Comparison of ENCODE assay signal across 11 cellular contexts in the genomic region with DNA sequence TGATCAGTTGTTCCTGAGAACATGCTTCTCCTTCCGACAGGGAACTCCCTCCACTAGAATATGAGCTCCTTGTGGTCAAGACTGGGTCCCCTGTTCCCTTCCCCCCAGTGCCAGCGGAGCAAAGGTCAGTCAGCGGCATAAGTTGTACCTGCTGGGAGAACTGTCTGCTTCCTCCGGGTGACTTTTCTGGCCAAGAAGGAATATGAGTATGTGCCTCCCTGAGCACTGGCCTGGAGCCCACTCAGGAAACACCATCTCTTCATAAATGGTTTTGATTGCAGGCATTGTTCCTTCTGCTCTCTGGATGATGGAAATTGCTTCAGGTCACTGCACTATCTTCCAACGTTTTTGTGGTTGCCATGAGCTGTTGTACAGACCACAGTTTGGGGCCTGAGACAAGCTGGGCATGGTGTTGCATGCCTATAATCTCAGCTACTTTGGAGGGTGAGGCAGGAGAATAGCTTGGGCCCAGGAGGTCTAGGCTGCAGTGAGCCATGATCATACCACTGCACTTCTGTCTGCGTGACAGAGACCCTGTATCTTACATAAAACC. TPM values are rescaled to one million over a fixed set of nuclear protein-coding genes. Genes with fewer than 3 reads are reported as not detected.
DNase-seq lines count a peak whose midpoint lies in the region; ATAC-seq and TF ChIP-seq lines count a peak whose summit lies in the region.
"Had no signal": no experiment of that assay in that cellular context is flagged by ENCODE, and none has a peak within 500 bp of the region (broad histone marks: within the 10 kb centered on the region; RNA-seq: fewer than 3 reads in every experiment).

No MANE protein-coding gene starts in this region.

- H3K27ac ChIP-seq in DND-41 (ENCODE audit: low read length): no peak overlapping the region
- H3K27ac ChIP-seq in OCI-LY1 (ENCODE audit: low read depth, low read length, poor library complexity, severe bottlenecking): peak overlapping the region; percentile 36
- peak overlapping the region; percentile 96 for H3K27ac ChIP-seq in neutrophil

- H3K79me2 ChIP-seq in DND-41 (ENCODE audit: insufficient read depth, low read length) (peaks cover 64% of the 10 kb centered on the region), OCI-LY1 (ENCODE audit: insufficient read depth, low read length) (peaks cover 24% of the 10 kb centered on the region)

- H3K4me3 ChIP-seq in DND-41 (ENCODE audit: low read depth in 1 of 2, low read length in 2 of 2) (no peak overlapping the region), OCI-LY1 (ENCODE audit: low read depth, low read length, poor library complexity, severe bottlenecking) (no peak overlapping the region), neutrophil (ENCODE audit: low read depth in 1 of 2, low read length in 1 of 2) (no peak overlapping the region)

- no peak for DNase-seq in DND-41
- DNase-seq in dermis blood vessel endothelial cell: peak; percentile 63
- no peak for DNase-seq in RPMI8226
- DNase-seq in NCI-H526 treated with DMSO at 0.1 percent for 48 hours (lab: John Stamatoyannopoulos, UW): no peak
- DNase-seq: effector CD8-positive, alpha-beta T cell; left colon; OCI-M1 had no signal

- H4K20me1 ChIP-seq in DND-41 (ENCODE audit: insufficient read depth, low read length) (peaks cover 61% of the 10 kb centered on the region), OCI-LY1 (ENCODE audit: insufficient read depth, low read length) (no peaks in the 10 kb centered on the region)

- H3F3A ChIP-seq in OCI-LY1 (ENCODE audit: insufficient read depth, low read length): no peaks in the 10 kb centered on the region

- ATAC-seq in DND-41 (ENCODE audit: insufficient read depth, low read depth) (no peak), GM18520 (IDR thresholded peaks at IDR 0.05; ENCODE audit: unreplicated experiment) (no peak)
- ATAC-seq: left colon had no signal

- no peaks in the 10 kb centered on the region for H3K9me3 ChIP-seq in DND-41 (ENCODE audit: insufficient read depth, low read length, severe bottlenecking)
- H3K9me3 ChIP-seq in OCI-LY1 (ENCODE audit: low read length): no peaks in the 10 kb centered on the region
- no peaks in the 10 kb centered on the region for H3K9me3 ChIP-seq in neutrophil

- no peak for TF ChIP-seq CTCF in DND-41 (IDR thresholded peaks at IDR 0.05; ENCODE audit: borderline replicate concordance, extremely low read depth, low read length, poor library complexity, severe bottlenecking)
- TF ChIP-seq CTCF in OCI-LY1 (IDR thresholded peaks at IDR 0.05; ENCODE audit: low read length): no peak
- no peak for TF ChIP-seq CTCF in neutrophil (IDR thresholded peaks at IDR 0.05)

- H3K4me2 ChIP-seq in DND-41 (ENCODE audit: insufficient read depth, low read length) (peak overlapping the region; percentile 75; the same call in 1 of the 2 replicates), OCI-LY1 (ENCODE audit: low read length) (peak overlapping the region; percentile 22; the same call in 1 of the 2 replicates)

- peak overlapping the region; percentile 14; the same call in 1 of the 2 replicates for H3K9ac ChIP-seq in DND-41 (ENCODE audit: low read depth, low read length)
- H3K9ac ChIP-seq in OCI-LY1 (ENCODE audit: low read length): no peak overlapping the region; the same call in 1 of the 2 replicates

- H3K27me3 ChIP-seq in DND-41 (ENCODE audit: insufficient read depth, low read length, poor library complexity) (peaks cover 3% of the 10 kb centered on the region), OCI-LY1 (ENCODE audit: insufficient read depth, low read length) (no peaks in the 10 kb centered on the region), neutrophil (no peaks in the 10 kb centered on the region)

- H3K4me1 ChIP-seq in DND-41 (ENCODE audit: insufficient read depth, low read length) (peaks cover 47% of the 10 kb centered on the region), OCI-LY1 (ENCODE audit: insufficient read depth, low read length, severe bottlenecking) (peaks cover 64% of the 10 kb centered on the region), neutrophil (ENCODE audit: control insufficient read depth in 1 of 2, insufficient read depth in 1 of 2, low read depth in 1 of 2, low read length in 1 of 2) (peaks cover 61 to 78% of the 10 kb centered on the region in 2 experiments)

- H3K36me3 ChIP-seq in DND-41 (ENCODE audit: insufficient read depth, low read length): peaks cover 63% of the 10 kb centered on the region
- H3K36me3 ChIP-seq in OCI-LY1 (ENCODE audit: insufficient read depth, low read length): peaks cover 53% of the 10 kb centered on the region
- H3K36me3 ChIP-seq in neutrophil: peaks cover 18% of the 10 kb centered on the region

- H2AFZ ChIP-seq in DND-41 (ENCODE audit: low read depth, low read length) (no peak overlapping the region), OCI-LY1 (ENCODE audit: low read length) (no peak overlapping the region)

- H3K9me2 ChIP-seq in OCI-LY1 (ENCODE audit: low read depth, low read length): no peaks in the 10 kb centered on the region

RNA-seq across cellular contexts. Expression of a gene that starts 2.9 kb away (rescaled TPM):
- 1,052 and 1,490 TPM in 2 replicates for total RNA-seq in dermis blood vessel endothelial cell

RNA-seq across cellular contexts. Expression of a gene that starts 7.9 kb away (rescaled TPM):
- 195 and 495 TPM in 2 replicates for total RNA-seq in dermis blood vessel endothelial cell

RNA-seq across cellular contexts. Expression of a gene that starts 28.2 kb away (rescaled TPM):
- total RNA-seq in dermis blood vessel endothelial cell: 172 and 224 TPM in 2 replicates

RNA-seq across cellular contexts. Expression of a gene that starts 28.3 kb away (rescaled TPM):
- total RNA-seq in dermis blood vessel endothelial cell: 79.9 and 128 TPM in 2 replicates

RNA-seq across cellular contexts. Expression of a gene that starts 28.3 kb away (rescaled TPM):
- total RNA-seq in dermis blood vessel endothelial cell: not detected in 2 replicates
- total RNA-seq: activated CD8-positive, alpha-beta memory T cell treated with anti-CD3 and anti-CD28 coated beads for 36 hours; left colon had no signal
